In genomic region chr13:73058432-73058740, GRCh38 we compare ENCODE assay signal across 1 cellular context.
A peak's percentile ranks its signal among the peaks of the same experiment; 100 is the strongest.
TF ChIP-seq lines count a peak whose summit lies in the region.

No MANE protein-coding gene starts in this region.

TF ChIP-seq in H1, 55 proteins besides CTCF, POLR2A, EP300 and RAD21:
- TF ChIP-seq MAFK (IDR thresholded peaks at IDR 0.05; ENCODE audit: low read depth, low read length) (no peak), USF2 (IDR thresholded peaks at IDR 0.05; ENCODE audit: low read length) (no peak), SIX5 (IDR thresholded peaks at IDR 0.05; ENCODE audit: low read depth, low read length) (no peak), CHD2 (IDR thresholded peaks at IDR 0.05; ENCODE audit: low read length) (no peak), HDAC2 (IDR thresholded peaks at IDR 0.05; ENCODE audit: borderline replicate concordance in 1 of 2, low read depth in 2 of 2, low read length in 2 of 2) (peak in 1 of 2 experiments; percentile 53; a peak in 1 of 4 replicates), ASH2L (IDR thresholded peaks at IDR 0.05; ENCODE audit: low read length) (peak; percentile 32), YY1 (IDR thresholded peaks at IDR 0.05; ENCODE audit: low read depth, low read length) (no peak), TEAD4 (IDR thresholded peaks at IDR 0.05; ENCODE audit: low read depth, low read length) (0 out of 2 replicates have a peak, but pooled peaks have one; percentile 20), SIRT6 (IDR thresholded peaks at IDR 0.05; ENCODE audit: low read length) (no peak), CBX8 (IDR thresholded peaks at IDR 0.05; ENCODE audit: borderline replicate concordance, low read depth, low read length) (no peak), SAP30 (IDR thresholded peaks at IDR 0.05; ENCODE audit: insufficient read depth, insufficient replicate concordance, low read length) (peak; percentile 45), RFX5 (IDR thresholded peaks at IDR 0.05; ENCODE audit: borderline replicate concordance, low read depth, low read length) (no peak), JUND (IDR thresholded peaks at IDR 0.05; ENCODE audit: low read length) (no peak), CEBPB (IDR thresholded peaks at IDR 0.05; ENCODE audit: low read depth, low read length) (peak; percentile 60; the same call in 1 of the 2 replicates), SIN3A (conservative IDR thresholded peaks at IDR 0.05 in 1 of 2, IDR thresholded peaks at IDR 0.05 in 1 of 2; ENCODE audit: low read depth in 1 of 2, low read length in 2 of 2) (0 out of 4 replicates have a peak, but pooled peaks of 1 of the 2 experiments have one; percentile 25), RBBP5 (IDR thresholded peaks at IDR 0.05; ENCODE audit: borderline replicate concordance, low read depth, low read length) (no peak), FOSL1 (IDR thresholded peaks at IDR 0.05; ENCODE audit: insufficient read depth, low read depth, low read length) (no peak), SUZ12 (IDR thresholded peaks at IDR 0.05; ENCODE audit: low read length) (no peak)
- TF ChIP-seq, protein P1, sequence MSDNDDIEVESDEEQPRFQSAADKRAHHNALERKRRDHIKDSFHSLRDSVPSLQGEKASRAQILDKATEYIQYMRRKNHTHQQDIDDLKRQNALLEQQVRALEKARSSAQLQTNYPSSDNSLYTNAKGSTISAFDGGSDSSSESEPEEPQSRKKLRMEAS (IDR thresholded peaks at IDR 0.05) = no peak
